9 cellular contexts compared by ENCODE assay signal in the genomic region with DNA sequence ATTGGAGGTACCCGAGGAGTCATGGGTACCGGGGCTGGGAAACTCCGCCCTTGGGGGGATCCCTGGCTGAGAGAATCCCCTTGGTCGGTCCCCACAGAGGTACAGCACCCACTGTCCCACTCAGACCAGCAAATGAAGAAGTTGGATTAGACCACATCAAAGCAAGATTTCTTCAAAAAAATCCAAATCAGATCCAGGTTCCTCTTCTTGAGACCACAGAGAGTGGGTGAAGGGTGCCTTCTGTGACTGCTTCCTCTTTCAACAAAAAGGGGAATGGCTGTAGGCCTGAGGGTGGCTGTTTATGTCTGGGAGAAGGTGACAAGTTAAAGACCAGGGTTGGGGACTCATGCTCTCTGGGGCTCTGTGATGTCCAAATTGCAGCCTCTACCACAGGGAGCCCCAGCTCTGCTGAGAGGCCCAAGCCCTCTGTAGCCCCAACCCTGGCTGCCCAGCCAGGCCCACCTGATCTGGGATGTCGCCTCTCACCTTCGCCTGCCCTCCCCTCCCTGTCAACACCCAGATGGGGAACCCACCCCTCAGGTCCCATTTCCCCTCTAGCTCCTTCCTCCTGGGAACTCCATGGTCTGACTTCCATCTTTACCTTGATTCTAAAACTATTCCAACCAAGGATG. TPM values are rescaled to one million over a fixed set of nuclear protein-coding genes. Genes with fewer than 3 reads are reported as not detected.
DNase-seq lines count a peak whose midpoint lies in the region; ATAC-seq and TF ChIP-seq lines count a peak whose summit lies in the region.
"Had no signal": no experiment of that assay in that cellular context is flagged by ENCODE, and none has a peak within 500 bp of the region (broad histone marks: within the 10 kb centered on the region; RNA-seq: fewer than 3 reads in every experiment).

No MANE protein-coding gene starts in this region.

- DNase-seq in natural killer cell: no peak
- DNase-seq in natural killer cell treated with Interleukin-12 subunit alpha and Interleukin-12 subunit beta and Interleukin-15 and Interleukin-18, amount 100 ng/mL, for 72 hours (ENCODE audit: low spot score): no peak
- peak; percentile 87 for DNase-seq in SIG-M5 treated with dmso at 0.1 percent for 504 hours (lab: John Stamatoyannopoulos, UW; ENCODE audit: unreplicated experiment)
- DNase-seq in NCI-H1092 treated with DMSO at 0.1 percent for 48 hours (lab: John Stamatoyannopoulos, UW): no peak
- DNase-seq in glomerular visceral epithelial cell (ENCODE audit: extremely low spot score): no peak
- no peak for DNase-seq in activated CD8-positive, alpha-beta T cell treated with anti-CD3 and anti-CD28 coated beads, Interleukin-2, amount 10 ng/mL, durations not matched to agents 7 days and 5 days
- no peak for DNase-seq in A673 (ENCODE audit: low spot score)

- CTCF ChIA-PET in activated CD8-positive, alpha-beta T cell treated with anti-CD3 and anti-CD28 coated beads, Interleukin-2, amount 10 ng/mL, durations not matched to agents 7 days and 5 days (lab: Charles Lee): no interaction called here
- CTCF ChIA-PET in A673 (lab: Charles Lee): no interaction called here

- no peaks in the 10 kb centered on the region for H3K27me3 ChIP-seq in A673 (replicated peaks; ENCODE audit: insufficient read depth, low read depth, low read length, poor library complexity)

- H3K27me3 Mint-ChIP-seq in natural killer cell (ENCODE audit: low read depth in 2 of 2): peaks cover 0 to 7% of the 10 kb centered on the region in 2 donors
- peaks cover 0 to 3% of the 10 kb centered on the region in 2 donors for H3K27me3 Mint-ChIP-seq in natural killer cell treated with Interleukin-12 subunit alpha and Interleukin-12 subunit beta and Interleukin-15 and Interleukin-18, amount 100 ng/mL, for 72 hours
- peaks cover 4% of the 10 kb centered on the region for H3K27me3 Mint-ChIP-seq in activated CD8-positive, alpha-beta T cell treated with anti-CD3 and anti-CD28 coated beads, Interleukin-2, amount 10 ng/mL, durations not matched to agents 7 days and 5 days (ENCODE audit: low read depth)

- no peaks in the 10 kb centered on the region for H3K9me3 Mint-ChIP-seq in natural killer cell
- no peaks in the 10 kb centered on the region for H3K9me3 Mint-ChIP-seq in natural killer cell treated with Interleukin-12 subunit alpha and Interleukin-12 subunit beta and Interleukin-15 and Interleukin-18, amount 100 ng/mL, for 72 hours
- H3K9me3 Mint-ChIP-seq in activated CD8-positive, alpha-beta T cell treated with anti-CD3 and anti-CD28 coated beads, Interleukin-2, amount 10 ng/mL, durations not matched to agents 7 days and 5 days (ENCODE audit: insufficient read depth): peaks cover 6% of the 10 kb centered on the region

- H3K27ac ChIP-seq in A673 (ENCODE audit: low read depth, low read length, poor library complexity, severe bottlenecking): no peak overlapping the region

- H3K4me1 ChIP-seq in A673 (ENCODE audit: insufficient read depth, low read length, poor library complexity, severe bottlenecking): peaks cover under 1% of the 10 kb centered on the region

- H3K4me1 Mint-ChIP-seq in natural killer cell: peaks cover 0 to 14% of the 10 kb centered on the region in 2 donors
- peaks cover 0 to 6% of the 10 kb centered on the region in 2 donors for H3K4me1 Mint-ChIP-seq in natural killer cell treated with Interleukin-12 subunit alpha and Interleukin-12 subunit beta and Interleukin-15 and Interleukin-18, amount 100 ng/mL, for 72 hours (ENCODE audit: low read depth in 2 of 2)
- no peaks in the 10 kb centered on the region for H3K4me1 Mint-ChIP-seq in activated CD8-positive, alpha-beta T cell treated with anti-CD3 and anti-CD28 coated beads, Interleukin-2, amount 10 ng/mL, durations not matched to agents 7 days and 5 days (ENCODE audit: low read depth)

- ATAC-seq in natural killer cell (peak in 2 of 3 donors; percentile 45 to 89), HG03025 (IDR thresholded peaks at IDR 0.05; ENCODE audit: low FRiP score, unreplicated experiment) (peak; percentile 69)
- ATAC-seq in natural killer cell treated with Interleukin-12 subunit alpha and Interleukin-12 subunit beta and Interleukin-15 and Interleukin-18, amount 100 ng/mL, for 72 hours: no peak
- no peak for ATAC-seq in activated CD8-positive, alpha-beta T cell treated with anti-CD3 and anti-CD28 coated beads, Interleukin-2, amount 10 ng/mL, durations not matched to agents 7 days and 5 days

- TF ChIP-seq CTCF in natural killer cell (IDR thresholded peaks at IDR 0.05) (no peak), A673 (conservative IDR thresholded peaks at IDR 0.05; ENCODE audit: low read depth, low read length) (no peak)

- H3K27ac Mint-ChIP-seq in natural killer cell: no peak overlapping the region
- H3K27ac Mint-ChIP-seq in natural killer cell treated with Interleukin-12 subunit alpha and Interleukin-12 subunit beta and Interleukin-15 and Interleukin-18, amount 100 ng/mL, for 72 hours: peak overlapping the region in 1 of 2 donors; percentile 40
- H3K27ac Mint-ChIP-seq in activated CD8-positive, alpha-beta T cell treated with anti-CD3 and anti-CD28 coated beads, Interleukin-2, amount 10 ng/mL, durations not matched to agents 7 days and 5 days: no peak overlapping the region

- H3K36me3 ChIP-seq in A673 (ENCODE audit: insufficient read depth, low read length, poor library complexity, severe bottlenecking): no peaks in the 10 kb centered on the region

- POLR2A ChIA-PET in activated CD8-positive, alpha-beta T cell treated with anti-CD3 and anti-CD28 coated beads, Interleukin-2, amount 10 ng/mL, durations not matched to agents 7 days and 5 days (lab: Charles Lee): no interaction called here
- POLR2A ChIA-PET in A673 (lab: Charles Lee; ENCODE audit: low non-redundant PET): no interaction called here

- H3K4me3 Mint-ChIP-seq in natural killer cell: no peak overlapping the region
- no peak overlapping the region for H3K4me3 Mint-ChIP-seq in natural killer cell treated with Interleukin-12 subunit alpha and Interleukin-12 subunit beta and Interleukin-15 and Interleukin-18, amount 100 ng/mL, for 72 hours
- no peak overlapping the region for H3K4me3 Mint-ChIP-seq in activated CD8-positive, alpha-beta T cell treated with anti-CD3 and anti-CD28 coated beads, Interleukin-2, amount 10 ng/mL, durations not matched to agents 7 days and 5 days

- no peaks in the 10 kb centered on the region for H3K9me3 ChIP-seq in A673 (ENCODE audit: low read depth, low read length, poor library complexity, severe bottlenecking)

- H3K36me3 Mint-ChIP-seq in natural killer cell: no peaks in the 10 kb centered on the region
- no peaks in the 10 kb centered on the region for H3K36me3 Mint-ChIP-seq in natural killer cell treated with Interleukin-12 subunit alpha and Interleukin-12 subunit beta and Interleukin-15 and Interleukin-18, amount 100 ng/mL, for 72 hours
- peaks cover 2% of the 10 kb centered on the region for H3K36me3 Mint-ChIP-seq in activated CD8-positive, alpha-beta T cell treated with anti-CD3 and anti-CD28 coated beads, Interleukin-2, amount 10 ng/mL, durations not matched to agents 7 days and 5 days (ENCODE audit: low read depth)

- intact Hi-C loops in natural killer cell (cut with micrococcal nuclease) (no loop called here), A673 (cut with micrococcal nuclease; ENCODE audit: unreplicated experiment) (no loop called here)

- H3K4me3 ChIP-seq in A673 (ENCODE audit: low read depth, low read length, poor library complexity, severe bottlenecking): no peak overlapping the region
- H3K4me3 ChIP-seq: lung had no signal

- BruUV-seq in A673 (replicated peaks; lab: Mats Ljungman, UMichigan): no TSS peak

RNA-seq across cellular contexts. Expression of gene ZFP36L1, which starts 50.9 kb away (rescaled TPM):
- total RNA-seq in natural killer cell (100 to 1,000 TPM; 143 to 167 (median 166) TPM), A673 (2021) (69.5 and 77.1 TPM in 2 replicates)
- total RNA-seq in natural killer cell treated with Interleukin-12 subunit alpha and Interleukin-12 subunit beta and Interleukin-15 and Interleukin-18, amount 100 ng/mL, for 72 hours: 10 to 100 TPM; 42.4 to 94.9 TPM
- 10 to 100 TPM; 63.3 to 73.2 TPM for total RNA-seq in activated CD8-positive, alpha-beta T cell treated with anti-CD3 and anti-CD28 coated beads, Interleukin-2, amount 10 ng/mL, durations not matched to agents 7 days and 5 days

Comparison
In these comparisons a context has a peak if more than half of its experiments do, and no peak if none do; other contexts are left out.
1. ATAC-seq: peak in natural killer cell (2 of 3) and HG03025 (single experiment); none in natural killer cell treated with Interleukin-12 subunit alpha and Interleukin-12 subunit beta and Interleukin-15 and Interleukin-18, amount 100 ng/mL, for 72 hours (0 of 2) and activated CD8-positive, alpha-beta T cell treated with anti-CD3 and anti-CD28 coated beads, Interleukin-2, amount 10 ng/mL, durations not matched to agents 7 days and 5 days (single experiment).